In the genomic region with DNA sequence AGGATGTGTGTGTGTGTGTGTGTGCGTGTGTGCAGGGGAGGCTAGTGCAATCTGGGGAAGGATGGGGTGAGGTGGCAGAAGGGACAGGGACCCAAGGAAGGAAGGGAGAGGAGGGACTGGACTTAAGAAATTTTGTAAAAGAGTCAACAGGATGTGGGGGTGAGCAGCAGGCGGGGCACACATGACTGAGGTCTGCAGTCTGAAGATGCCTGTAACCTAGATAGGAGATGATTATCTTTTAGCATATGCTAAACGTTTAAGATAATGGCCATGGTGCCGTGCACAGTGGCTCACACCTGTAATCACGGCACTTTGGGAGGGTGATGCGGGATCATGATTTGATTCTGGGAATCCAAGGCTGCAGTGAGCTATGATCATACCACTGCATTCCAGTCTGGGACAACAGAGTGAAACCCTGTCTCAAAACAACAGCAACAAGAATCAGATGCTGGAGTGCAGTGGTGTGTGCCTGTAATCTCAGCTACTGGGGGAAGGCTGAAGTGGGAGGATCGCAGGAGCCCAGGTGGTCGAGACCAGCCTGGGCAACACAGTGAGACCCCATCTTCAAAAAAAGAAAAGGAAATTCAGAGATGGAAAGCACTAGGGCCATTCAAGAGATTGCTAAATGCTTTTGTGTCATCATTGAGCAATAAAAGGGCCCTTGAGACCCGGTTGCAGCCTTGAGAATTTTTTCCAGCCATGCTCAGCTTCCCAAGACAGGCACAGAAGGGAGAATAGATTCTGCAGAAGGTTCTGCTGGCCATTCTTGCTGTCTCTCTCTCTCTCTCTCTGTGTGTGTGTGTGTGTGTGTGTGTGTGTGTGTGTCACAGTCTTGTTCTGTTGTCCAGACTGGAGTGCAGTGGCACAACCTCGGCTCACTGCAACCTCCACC, we compare ENCODE assay signal across 9 cellular contexts. TPM values are rescaled to one million over a fixed set of nuclear protein-coding genes. Genes with fewer than 3 reads are reported as not detected.
A peak's percentile ranks its signal among the peaks of the same experiment; 100 is the strongest.
DNase-seq lines count a peak whose midpoint lies in the region; ATAC-seq and TF ChIP-seq lines count a peak whose summit lies in the region.
"Had no signal": no experiment of that assay in that cellular context is flagged by ENCODE, and none has a peak within 500 bp of the region (broad histone marks: within the 10 kb centered on the region; RNA-seq: fewer than 3 reads in every experiment).

No MANE protein-coding gene starts in this region.

- no peaks in the 10 kb centered on the region for H3K79me2 ChIP-seq in mammary epithelial cell (ENCODE audit: insufficient read depth, low read length)

- no peak overlapping the region for H3K27ac Mint-ChIP-seq in MCF 10A (ENCODE audit: low read depth, unreplicated experiment)

- no peaks in the 10 kb centered on the region for H3K9me3 Mint-ChIP-seq in MCF 10A (ENCODE audit: unreplicated experiment)

- in situ Hi-C loops in mammary epithelial cell (cut with MboI; ENCODE audit: low sequenced_read_pairs in 2 of 2): no loop called here

- TF ChIP-seq CTCF in MCF 10A (IDR thresholded peaks at IDR 0.05; ENCODE audit: unreplicated experiment) (no peak), mammary epithelial cell (conservative IDR thresholded peaks at IDR 0.05 in 1 of 2, IDR thresholded peaks at IDR 0.05 in 1 of 2; ENCODE audit: extremely low read depth in 1 of 2, insufficient read depth in 1 of 2, low read depth in 1 of 2, low read length in 2 of 2) (no peak), fibroblast of pulmonary artery (IDR thresholded peaks at IDR 0.05; ENCODE audit: low read length, missing control alignments) (no peak), stomach (IDR thresholded peaks at IDR 0.05) (no peak)

- peak; percentile 31 for DNase-seq in MCF 10A (ENCODE audit: unreplicated experiment)
- DNase-seq in mammary epithelial cell: no peak
- DNase-seq in activated CD4-positive, alpha-beta T cell treated with anti-CD3 and anti-CD28 coated beads for 4 hours: peak; percentile 30 to 49
- peak; percentile 81 for DNase-seq in fibroblast of pulmonary artery (ENCODE audit: low read depth)
- DNase-seq in stomach: no peak
- DNase-seq in aorta: no peak
- DNase-seq in NCI-H2081 treated with DMSO at 0.1 percent for 48 hours (lab: John Stamatoyannopoulos, UW): no peak

- H3K36me3 ChIP-seq in mammary epithelial cell (ENCODE audit: insufficient read depth, low read length): no peaks in the 10 kb centered on the region
- peaks cover 0 to 15% (median 3%) of the 10 kb centered on the region in 4 donors for H3K36me3 ChIP-seq in stomach
- no peaks in the 10 kb centered on the region for H3K36me3 ChIP-seq in aorta (ENCODE audit: control insufficient read depth in 1 of 2, insufficient read depth in 2 of 2, low read length in 1 of 2)
- H3K36me3 ChIP-seq: cardiac muscle cell had no signal

- peaks cover 14% of the 10 kb centered on the region for H3K36me3 Mint-ChIP-seq in MCF 10A (ENCODE audit: insufficient read depth, unreplicated experiment)

- CTCF ChIA-PET in MCF 10A (lab: Yijun Ruan, JAX): no interaction called here
- CTCF ChIA-PET in mammary epithelial cell (lab: Charles Lee; ENCODE audit: low non-redundant PET): no interaction called here

- intact Hi-C loops in MCF 10A (cut with micrococcal nuclease): no loop called here
- intact Hi-C loops in mammary epithelial cell (cut with micrococcal nuclease): no loop called here
- intact Hi-C loops in stomach (cut with DNase I; ENCODE audit: low total_unique reads): no loop called here
- intact Hi-C loops in aorta (cut with DNase I): no loop called here

- BruUV-seq in MCF 10A (replicated peaks; lab: Mats Ljungman, UMichigan) (no TSS peak), mammary epithelial cell (replicated peaks; lab: Mats Ljungman, UMichigan) (no TSS peak)

- no peak overlapping the region for H3K9ac ChIP-seq in mammary epithelial cell (ENCODE audit: insufficient read depth, low read length)

- dilution Hi-C loops in mammary epithelial cell (cut with HindIII; ENCODE audit: low sequenced_read_pairs): no loop called here

- no peaks in the 10 kb centered on the region for H3K27me3 Mint-ChIP-seq in MCF 10A (ENCODE audit: insufficient read depth, unreplicated experiment)

- H2AFZ ChIP-seq in mammary epithelial cell (ENCODE audit: low read depth, low read length): no peak overlapping the region

- TF ChIP-seq EP300 in stomach (IDR thresholded peaks at IDR 0.05): no peak

- H3K4me3 ChIP-seq in mammary epithelial cell (replicated peaks in 1 of 3; ENCODE audit: insufficient read depth in 1 of 3, low read depth in 2 of 3, low read length in 3 of 3): no peak overlapping the region
- no peak overlapping the region for H3K4me3 ChIP-seq in fibroblast of pulmonary artery (replicated peaks; ENCODE audit: low read depth, low read length)
- no peak overlapping the region for H3K4me3 ChIP-seq in stomach
- no peak overlapping the region for H3K4me3 ChIP-seq in aorta (ENCODE audit: low read length in 2 of 2)
- H3K4me3 ChIP-seq: cardiac muscle cell had no signal

- no peaks in the 10 kb centered on the region for H3K9me3 ChIP-seq in mammary epithelial cell (replicated peaks; ENCODE audit: insufficient read depth, low read length)
- H3K9me3 ChIP-seq in stomach: no peaks in the 10 kb centered on the region
- no peaks in the 10 kb centered on the region for H3K9me3 ChIP-seq in aorta (ENCODE audit: control insufficient read depth, low read length)

- H3K27ac ChIP-seq in mammary epithelial cell (ENCODE audit: insufficient read depth, low read depth, low read length): no peak overlapping the region
- peak overlapping the region in 3 of 5 donors; percentile 34 to 69 (median 51) for H3K27ac ChIP-seq in stomach
- no peak overlapping the region for H3K27ac ChIP-seq in aorta (ENCODE audit: low read depth in 1 of 2, low read length in 2 of 2)
- H3K27ac ChIP-seq: cardiac muscle cell had no signal

- H3K4me1 ChIP-seq in mammary epithelial cell (ENCODE audit: insufficient read depth, low read length) (peaks cover 8% of the 10 kb centered on the region), stomach (peaks cover 7 to 41% (median 16%) of the 10 kb centered on the region in 4 donors), aorta (ENCODE audit: control insufficient read depth in 1 of 2, insufficient read depth in 2 of 2, low read length in 2 of 2) (no peaks in the 10 kb centered on the region)

- ATAC-seq in GM21367 (IDR thresholded peaks at IDR 0.05; ENCODE audit: unreplicated experiment): no peak
- ATAC-seq in aorta (ENCODE audit: low FRiP score): no peak

- H3K4me2 ChIP-seq in mammary epithelial cell (ENCODE audit: insufficient read depth, low read depth, low read length): no peak overlapping the region

- H3K27me3 ChIP-seq in mammary epithelial cell (ENCODE audit: insufficient read depth, low read length) (no peaks in the 10 kb centered on the region), stomach (no peaks in the 10 kb centered on the region), aorta (ENCODE audit: control insufficient read depth in 1 of 2, insufficient read depth in 2 of 2, low read length in 1 of 2) (no peaks in the 10 kb centered on the region)
- H3K27me3 ChIP-seq: cardiac muscle cell had no signal

- H3K4me3 Mint-ChIP-seq in MCF 10A (ENCODE audit: unreplicated experiment): no peak overlapping the region

- no peak for TF ChIP-seq POLR2A in stomach (IDR thresholded peaks at IDR 0.05)

- POLR2A ChIA-PET in MCF 10A (lab: Yijun Ruan, JAX): no interaction called here

- no peaks in the 10 kb centered on the region for H4K20me1 ChIP-seq in mammary epithelial cell (ENCODE audit: insufficient read depth, low read length)

- H3K4me1 Mint-ChIP-seq in MCF 10A (ENCODE audit: insufficient read depth, unreplicated experiment): peaks cover 15% of the 10 kb centered on the region

- WGBS in mammary epithelial cell (ENCODE audit: low coverage, missing lambda C conversion rate): 57% methylated on average over 9 of the region's 10 CpGs
- WGBS in stomach, 5 donors: 44 to 51% (median 46%) methylated on average over 9 to 10 of the region's 10 CpGs
- 56 to 57% methylated on average over 10 of the region's 10 CpGs for WGBS in aorta, 2 donors

RNA-seq across cellular contexts. Expression of gene ZNF414, which starts 3.8 kb away (rescaled TPM):
- 16.3 and 27.2 TPM in 2 replicates for total RNA-seq in MCF 10A (2022)
- total RNA-seq in mammary epithelial cell: 10 to 100 TPM in 1 of 2 donors, 1 to 10 TPM in 1; 3.5 to 23.2 TPM
- polyA plus RNA-seq in mammary epithelial cell: 7.1 TPM
- 1.3 TPM for polyA minus RNA-seq in mammary epithelial cell
- 10 to 100 TPM in 3 of 5 donors, 1 to 10 TPM in 2; 1.8 to 28.4 (median 16.5) TPM for total RNA-seq in stomach
- polyA plus RNA-seq in stomach: 10 to 100 TPM; 19.9 to 32.7 (median 26.9) TPM
- 10 to 100 TPM; 16.4 to 17.7 TPM for total RNA-seq in aorta
- 10 to 100 TPM in 1 of 2 donors, 1 to 10 TPM in 1; 4.0 to 33.0 TPM for polyA plus RNA-seq in aorta

RNA-seq across cellular contexts. Expression of gene PRAM1, which starts 15.4 kb away (rescaled TPM):
- total RNA-seq in MCF 10A (2022) (0.15 TPM in 1 of 2 replicates, not detected in the other), mammary epithelial cell (not detected), stomach (1 to 10 TPM in 1 of 5 donors, under 1 TPM in 1, not detected in 3; 0.37 to 1.2 TPM), aorta (1 to 10 TPM; 2.5 to 3.8 TPM)
- polyA plus RNA-seq in mammary epithelial cell (not detected), stomach (1 to 10 TPM in 1 of 3 donors, under 1 TPM in 1, not detected in 1; 0.81 to 1.4 TPM), aorta (1 to 10 TPM in 1 of 2 donors, under 1 TPM in 1; 0.25 to 3.2 TPM)
- not detected for polyA minus RNA-seq in mammary epithelial cell

RNA-seq across cellular contexts. Expression of gene MYO1F, which starts 59.4 kb away (rescaled TPM):
- total RNA-seq in MCF 10A (2022) (0.16 and 0.27 TPM in 2 replicates), mammary epithelial cell (under 1 TPM; 0.17 to 0.35 TPM), stomach (10 to 100 TPM; 10.5 to 54.8 (median 41.6) TPM), aorta (10 to 100 TPM; 30.3 to 63.8 TPM)
- polyA plus RNA-seq in mammary epithelial cell (0.02 TPM), stomach (1 to 10 TPM; 3.0 to 5.5 (median 4.4) TPM), aorta (10 to 100 TPM in 1 of 2 donors, 1 to 10 TPM in 1; 2.1 to 10.0 TPM)
- not detected for polyA minus RNA-seq in mammary epithelial cell

Comparison
In these comparisons a context has a peak if more than half of its experiments do, and no peak if none do; other contexts are left out.
1. DNase-seq: peak in MCF 10A (single experiment), activated CD4-positive, alpha-beta T cell treated with anti-CD3 and anti-CD28 coated beads for 4 hours (2 of 2) and fibroblast of pulmonary artery (single experiment); none in mammary epithelial cell (single experiment), stomach (single experiment), aorta (0 of 2) and NCI-H2081 treated with DMSO at 0.1 percent for 48 hours (single experiment).
2. H3K27ac ChIP-seq: peak in stomach (3 of 5); none in mammary epithelial cell (single experiment) and aorta (0 of 2).